In the genomic region with DNA sequence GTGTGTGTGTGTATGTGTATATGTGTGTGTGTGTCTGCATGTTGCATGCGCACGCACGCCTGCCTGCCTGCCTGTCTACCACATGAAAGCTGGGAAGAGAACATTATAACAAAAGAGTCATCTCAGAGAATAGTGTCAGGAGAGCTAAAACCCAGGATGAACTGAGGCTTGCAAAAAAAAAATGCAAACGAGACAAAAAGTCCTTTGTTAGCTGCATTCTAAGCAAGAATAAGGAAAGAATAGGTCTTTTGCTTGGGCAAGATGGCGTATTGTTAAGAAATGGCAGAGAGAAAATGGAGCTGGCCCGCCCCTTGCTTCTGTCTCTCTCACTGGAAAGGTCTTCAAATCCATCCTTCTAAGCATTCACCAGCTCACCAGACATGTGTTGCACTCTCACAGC, we compare ENCODE assay signal across 1 cellular context.
TF ChIP-seq lines count a peak whose summit lies in the region.

No MANE protein-coding gene starts in this region.

TF ChIP-seq in HepG2, 621 proteins besides CTCF, POLR2A, EP300 and RAD21:
- peak; percentile 31 to 61; a peak in 3 of 4 replicates for TF ChIP-seq MAFK (conservative IDR thresholded peaks at IDR 0.05 in 1 of 2, IDR thresholded peaks at IDR 0.05 in 1 of 2; ENCODE audit: low read length in 2 of 2)
- TF ChIP-seq MAFF (IDR thresholded peaks at IDR 0.05; ENCODE audit: low read depth, low read length), result peak; percentile 36; the same call in 1 of the 2 replicates
- TF ChIP-seq ZNF616 (CRISPR knock-in tag; IDR thresholded peaks at IDR 0.05; ENCODE audit: low read depth), result no peak
